In genomic region chr19:2038284-2039081, GRCh38 we compare ENCODE assay signal across 12 cellular contexts. TPM values are rescaled to one million over a fixed set of nuclear protein-coding genes. Genes with fewer than 3 reads are reported as not detected.
DNase-seq lines count a peak whose midpoint lies in the region; ATAC-seq and TF ChIP-seq lines count a peak whose summit lies in the region.
"Had no signal": no experiment of that assay in that cellular context is flagged by ENCODE, and none has a peak within 500 bp of the region (broad histone marks: within the 10 kb centered on the region; RNA-seq: fewer than 3 reads in every experiment).

No MANE protein-coding gene starts in this region.

- no peaks in the 10 kb centered on the region for H3K27me3 ChIP-seq in GM06990 (replicated peaks; ENCODE audit: control insufficient read depth, insufficient read depth, low read length)
- H3K27me3 ChIP-seq in MM.1S (replicated peaks; ENCODE audit: insufficient read depth, low read length): no peaks in the 10 kb centered on the region
- no peaks in the 10 kb centered on the region for H3K27me3 ChIP-seq in gastroesophageal sphincter
- H3K27me3 ChIP-seq in psoas muscle (ENCODE audit: insufficient read depth in 3 of 3, low read length in 2 of 3): no peaks in the 10 kb centered on the region
- no peaks in the 10 kb centered on the region for H3K27me3 ChIP-seq in MG63
- H3K27me3 ChIP-seq: vagina had no signal

- no peak for TF ChIP-seq POLR2A in gastroesophageal sphincter (IDR thresholded peaks at IDR 0.05)

- peaks cover 27% of the 10 kb centered on the region for H3F3A ChIP-seq in MM.1S (ENCODE audit: insufficient read depth, low read length)

- H3K4me3 ChIP-seq in GM06990 (replicated peaks; ENCODE audit: low read depth, low read length) (no peak overlapping the region), MM.1S (ENCODE audit: low read length) (no peak overlapping the region), gastroesophageal sphincter (no peak overlapping the region), psoas muscle (no peak overlapping the region), MG63 (no peak overlapping the region)
- H3K4me3 ChIP-seq: vagina had no signal

- TF ChIP-seq CTCF in GM06990 (IDR thresholded peaks at IDR 0.05; ENCODE audit: insufficient read depth, low read length, poor library complexity, severe bottlenecking) (no peak), MM.1S (IDR thresholded peaks at IDR 0.05; ENCODE audit: low read length) (no peak), gastroesophageal sphincter (IDR thresholded peaks at IDR 0.05) (no peak), psoas muscle (IDR thresholded peaks at IDR 0.05) (no peak)

- no peaks in the 10 kb centered on the region for H3K9me2 ChIP-seq in MM.1S (replicated peaks; ENCODE audit: insufficient read depth, low read length)

- H3K9me3 ChIP-seq in MM.1S (replicated peaks; ENCODE audit: insufficient read depth, low read length) (no peaks in the 10 kb centered on the region), gastroesophageal sphincter (peaks cover 0 to 13% (median 0%) of the 10 kb centered on the region in 3 donors), psoas muscle (peaks cover 8% of the 10 kb centered on the region), MG63 (no peaks in the 10 kb centered on the region)

- no peak for TF ChIP-seq EP300 in gastroesophageal sphincter (IDR thresholded peaks at IDR 0.05)

- no peaks in the 10 kb centered on the region for H4K20me1 ChIP-seq in MM.1S (ENCODE audit: insufficient read depth, low read length)

- intact Hi-C loops in psoas muscle (cut with DNase I): no loop called here

- H3K4me1 ChIP-seq in MM.1S (ENCODE audit: low read length) (peaks cover 32% of the 10 kb centered on the region), gastroesophageal sphincter (peaks cover 0 to 82% (median 25%) of the 10 kb centered on the region in 3 donors), psoas muscle (peaks cover 40% of the 10 kb centered on the region)

- H3K4me2 ChIP-seq in MM.1S (ENCODE audit: low read depth, low read length): no peak overlapping the region

- H3K79me2 ChIP-seq in MM.1S (ENCODE audit: low read length): peaks cover 42% of the 10 kb centered on the region

- H2AFZ ChIP-seq in MM.1S (ENCODE audit: low read length): no peak overlapping the region

- H3K9ac ChIP-seq in MM.1S (ENCODE audit: low read length): no peak overlapping the region

- WGBS in gastroesophageal sphincter (ENCODE audit: low coverage in 1 of 2), 2 donors: 85 to 91% methylated on average over 7 to 8 of the region's 44 CpGs
- WGBS in psoas muscle, 3 donors: 82 to 88% (median 84%) methylated on average over 44 of the region's 44 CpGs

- ATAC-seq in gastroesophageal sphincter (no peak), psoas muscle (no peak), HG02970 (IDR thresholded peaks at IDR 0.05; ENCODE audit: low FRiP score, unreplicated experiment) (no peak)
- ATAC-seq: stimulated activated memory B cell treated with anti-CD40 and anti-IgM and Interleukin-4, amounts not matched to agents 10 μg/mL and 1 μg/mL and 100 μg/mL, for 72 hours had no signal

- no peak overlapping the region for H3K27ac ChIP-seq in MM.1S (ENCODE audit: low read length)
- H3K27ac ChIP-seq in gastroesophageal sphincter: peak overlapping the region in 3 of 4 donors; percentile 94 to 99 (median 99)
- peak overlapping the region; percentile 98 for H3K27ac ChIP-seq in psoas muscle

- DNase-seq in GM06990 (ENCODE audit: extremely low read depth, insufficient read length) (peak; percentile 23), MM.1S (peak; percentile 6), psoas muscle (peak in 1 of 2 donors; percentile 61), MG63 (no peak), hypothalamus (lab: John Stamatoyannopoulos, UW) (no peak), cortex of kidney (lab: John Stamatoyannopoulos, UW) (no peak)
- DNase-seq: activated effector memory CD4-positive, alpha-beta T cell treated with anti-CD3 and anti-CD28 coated beads, Interleukin-2, amount 50 U/mL, for 16 hours; MV-4-11 had no signal

- H3K36me3 ChIP-seq in GM06990 (ENCODE audit: control insufficient read depth, insufficient read depth, low read length): peaks cover 43% of the 10 kb centered on the region
- 0 out of 2 replicates have a peak, but pooled peaks cover 3% of the 10 kb centered on the region for H3K36me3 ChIP-seq in MM.1S (replicated peaks; ENCODE audit: insufficient read depth, low read length)
- H3K36me3 ChIP-seq in gastroesophageal sphincter: peaks cover 0 to 54% of the 10 kb centered on the region in 2 donors
- peaks cover 8 to 50% of the 10 kb centered on the region in 2 donors for H3K36me3 ChIP-seq in psoas muscle (ENCODE audit: insufficient read depth in 1 of 2, low read depth in 1 of 2)
- no peaks in the 10 kb centered on the region; the same call in 1 of the 2 replicates for H3K36me3 ChIP-seq in MG63

RNA-seq across cellular contexts. Expression of gene MKNK2, which starts 12.6 kb away (rescaled TPM):
- total RNA-seq in gastroesophageal sphincter (100 to 1,000 TPM in 3 of 4 donors, 10 to 100 TPM in 1; 98.4 to 195 (median 173) TPM), psoas muscle (1,000 to 10,000 TPM in 2 of 4 donors, 100 to 1,000 TPM in 2; 793 to 2,795 (median 946) TPM)
- 1,000 to 10,000 TPM in 2 of 3 donors, 100 to 1,000 TPM in 1; 888 to 1,268 (median 1,190) TPM for polyA plus RNA-seq in psoas muscle
- 17.9 and 38.6 TPM in 2 replicates for total RNA-seq in MG63 (2014; rRNA removed; shearing (Covaris generic); ENCODE audit: low replicate concordance)

RNA-seq across cellular contexts. Expression of gene BTBD2, which starts 23.0 kb away (rescaled TPM):
- total RNA-seq in gastroesophageal sphincter: 100 to 1,000 TPM in 1 of 4 donors, 10 to 100 TPM in 3; 44.0 to 125 (median 59.9) TPM
- 10 to 100 TPM; 56.3 to 68.4 (median 61.9) TPM for total RNA-seq in psoas muscle
- polyA plus RNA-seq in psoas muscle: 10 to 100 TPM; 30.1 to 49.0 (median 36.6) TPM
- total RNA-seq in MG63 (2014; rRNA removed; shearing (Covaris generic); ENCODE audit: low replicate concordance): 34.4 and 36.4 TPM in 2 replicates

RNA-seq across cellular contexts. Expression of gene MOB3A, which starts 57.6 kb away (rescaled TPM):
- total RNA-seq in gastroesophageal sphincter (10 to 100 TPM; 29.0 to 69.9 (median 38.6) TPM), psoas muscle (10 to 100 TPM in 3 of 4 donors, 1 to 10 TPM in 1; 9.9 to 19.8 (median 17.2) TPM)
- polyA plus RNA-seq in psoas muscle: 10 to 100 TPM in 2 of 3 donors, 1 to 10 TPM in 1; 8.3 to 13.5 (median 11.3) TPM
- 9.4 and 9.7 TPM in 2 replicates for total RNA-seq in MG63 (2014; rRNA removed; shearing (Covaris generic); ENCODE audit: low replicate concordance)

RNA-seq across cellular contexts. Expression of gene IZUMO4, which starts 58.2 kb away (rescaled TPM):
- total RNA-seq in gastroesophageal sphincter: 10 to 100 TPM in 1 of 4 donors, 1 to 10 TPM in 3; 2.4 to 17.3 (median 4.3) TPM
- 1 to 10 TPM in 3 of 4 donors, under 1 TPM in 1; 0.89 to 2.8 (median 1.4) TPM for total RNA-seq in psoas muscle
- polyA plus RNA-seq in psoas muscle: 1 to 10 TPM in 2 of 3 donors, under 1 TPM in 1; 0.69 to 3.0 (median 2.0) TPM
- not detected in 2 replicates for total RNA-seq in MG63 (2014; rRNA removed; shearing (Covaris generic); ENCODE audit: low replicate concordance)

Comparison
In these comparisons a context has a peak if more than half of its experiments do, and no peak if none do; other contexts are left out.
1. DNase-seq: peak in GM06990 (single experiment) and MM.1S (single experiment); none in MG63 (single experiment), hypothalamus (0 of 51) and cortex of kidney (single experiment).
2. RNA of gene MKNK2, which starts 12.6 kb away (total RNA-seq): 793 to 2,795 TPM in psoas muscle; 98.4 to 195 TPM in gastroesophageal sphincter and 17.9 to 38.6 TPM in MG63; every median in the first group is over 4 times any median in the second.